Comparison of ENCODE assay signal across 9 cellular contexts in genomic region chr16:2926660-2927646, GRCh38. TPM values are rescaled to one million over a fixed set of nuclear protein-coding genes. Genes with fewer than 3 reads are reported as not detected.
DNase-seq lines count a peak whose midpoint lies in the region; ATAC-seq and TF ChIP-seq lines count a peak whose summit lies in the region.
"Had no signal": no experiment of that assay in that cellular context is flagged by ENCODE, and none has a peak within 500 bp of the region (broad histone marks: within the 10 kb centered on the region; RNA-seq: fewer than 3 reads in every experiment).

No MANE protein-coding gene starts in this region.

- H3K27me3 Mint-ChIP-seq in activated T-cell treated with anti-CD3 and anti-CD28 coated beads, Interleukin-2, amount 50 U/mL, for 72 hours (ENCODE audit: low read depth), result no peaks in the 10 kb centered on the region
- H3K27me3 Mint-ChIP-seq in nephron progenitor cell (ENCODE audit: low read depth, poor library complexity), result peaks cover 8% of the 10 kb centered on the region
- no peaks in the 10 kb centered on the region for H3K27me3 Mint-ChIP-seq in stimulated activated naive B cell treated with anti-CD40 and anti-IgM and Interleukin-4, amounts not matched to agents 10 μg/mL and 1 μg/mL and 100 μg/mL, for 72 hours

- H3K4me3 ChIP-seq in fibroblast of mammary gland (ENCODE audit: control insufficient read depth, low read depth, low read length), result peak overlapping the region; percentile 24

- TF ChIP-seq CTCF in GM12874 (IDR thresholded peaks at IDR 0.05; ENCODE audit: insufficient read depth, low read depth, low read length) (peak; percentile 88), fibroblast of mammary gland (conservative IDR thresholded peaks at IDR 0.05; ENCODE audit: control insufficient read depth, insufficient read depth, low read depth, low read length) (peak; percentile 81), nephron progenitor cell (IDR thresholded peaks at IDR 0.05) (peak; percentile 98)

- no peak overlapping the region for H3K27ac Mint-ChIP-seq in activated T-cell treated with anti-CD3 and anti-CD28 coated beads, Interleukin-2, amount 50 U/mL, for 72 hours
- H3K27ac Mint-ChIP-seq in nephron progenitor cell, result no peak overlapping the region
- H3K27ac Mint-ChIP-seq in stimulated activated naive B cell treated with anti-CD40 and anti-IgM and Interleukin-4, amounts not matched to agents 10 μg/mL and 1 μg/mL and 100 μg/mL, for 72 hours, result peak overlapping the region; percentile 4

- DNase-seq in M059J (ENCODE audit: low read depth) (peak; percentile 80), RPMI7951 (ENCODE audit: low read depth) (peak; percentile 79), fibroblast of mammary gland (ENCODE audit: low read depth) (peak; percentile 91), nephron progenitor cell (peak; percentile 87)
- peak; percentile 86 to 88 for DNase-seq in activated T-cell treated with anti-CD3 and anti-CD28 coated beads, Interleukin-2, amount 50 U/mL, for 72 hours
- peak; percentile 78 for DNase-seq in stimulated activated naive B cell treated with anti-CD40 and anti-IgM and Interleukin-4, amounts not matched to agents 10 μg/mL and 1 μg/mL and 100 μg/mL, for 72 hours

- peak overlapping the region in 1 of 2 donors; percentile 36 for H3K4me3 Mint-ChIP-seq in activated T-cell treated with anti-CD3 and anti-CD28 coated beads, Interleukin-2, amount 50 U/mL, for 72 hours
- H3K4me3 Mint-ChIP-seq in nephron progenitor cell, result no peak overlapping the region
- H3K4me3 Mint-ChIP-seq in stimulated activated naive B cell treated with anti-CD40 and anti-IgM and Interleukin-4, amounts not matched to agents 10 μg/mL and 1 μg/mL and 100 μg/mL, for 72 hours, result peak overlapping the region; percentile 62 to 64

- peaks cover 10% of the 10 kb centered on the region for H3K4me1 Mint-ChIP-seq in activated T-cell treated with anti-CD3 and anti-CD28 coated beads, Interleukin-2, amount 50 U/mL, for 72 hours (ENCODE audit: low read depth)
- peaks cover 11% of the 10 kb centered on the region for H3K4me1 Mint-ChIP-seq in nephron progenitor cell
- peaks cover 8 to 15% of the 10 kb centered on the region in 2 donors for H3K4me1 Mint-ChIP-seq in stimulated activated naive B cell treated with anti-CD40 and anti-IgM and Interleukin-4, amounts not matched to agents 10 μg/mL and 1 μg/mL and 100 μg/mL, for 72 hours

- no peaks in the 10 kb centered on the region for H3K9me3 Mint-ChIP-seq in activated T-cell treated with anti-CD3 and anti-CD28 coated beads, Interleukin-2, amount 50 U/mL, for 72 hours
- H3K9me3 Mint-ChIP-seq in nephron progenitor cell, result no peaks in the 10 kb centered on the region
- no peaks in the 10 kb centered on the region for H3K9me3 Mint-ChIP-seq in stimulated activated naive B cell treated with anti-CD40 and anti-IgM and Interleukin-4, amounts not matched to agents 10 μg/mL and 1 μg/mL and 100 μg/mL, for 72 hours

- ATAC-seq in activated T-cell treated with anti-CD3 and anti-CD28 coated beads, Interleukin-2, amount 50 U/mL, for 72 hours (replicated peaks in 1 of 2), result peak; percentile 99
- peak; percentile 99 to 100 for ATAC-seq in stimulated activated naive B cell treated with anti-CD40 and anti-IgM and Interleukin-4, amounts not matched to agents 10 μg/mL and 1 μg/mL and 100 μg/mL, for 72 hours (replicated peaks)
- no peak for ATAC-seq in GM21515 (IDR thresholded peaks at IDR 0.05; ENCODE audit: unreplicated experiment)

- H3K36me3 Mint-ChIP-seq in activated T-cell treated with anti-CD3 and anti-CD28 coated beads, Interleukin-2, amount 50 U/mL, for 72 hours (ENCODE audit: insufficient read depth in 2 of 2), result peaks cover 0 to 3% of the 10 kb centered on the region in 2 donors
- peaks cover 10% of the 10 kb centered on the region for H3K36me3 Mint-ChIP-seq in nephron progenitor cell (ENCODE audit: low read depth)
- H3K36me3 Mint-ChIP-seq in stimulated activated naive B cell treated with anti-CD40 and anti-IgM and Interleukin-4, amounts not matched to agents 10 μg/mL and 1 μg/mL and 100 μg/mL, for 72 hours, result peaks cover 14 to 18% of the 10 kb centered on the region in 2 donors

RNA-seq across cellular contexts. Expression of gene FLYWCH1, which starts 15.2 kb away (rescaled TPM):
- 27.0 and 34.0 TPM in 2 replicates for total RNA-seq in M059J (2014; rRNA removed; shearing (Covaris generic))
- total RNA-seq in RPMI7951 (2014; rRNA removed; shearing (Covaris generic)), result 7.9 and 13.5 TPM in 2 replicates
- 10 to 100 TPM; 68.5 to 76.4 TPM for total RNA-seq in activated T-cell treated with anti-CD3 and anti-CD28 coated beads, Interleukin-2, amount 50 U/mL, for 72 hours

RNA-seq across cellular contexts. Expression of gene KREMEN2, which starts 37.1 kb away (rescaled TPM):
- 2.1 and 6.3 TPM in 2 replicates for total RNA-seq in M059J (2014; rRNA removed; shearing (Covaris generic))
- total RNA-seq in RPMI7951 (2014; rRNA removed; shearing (Covaris generic)), result 0.24 and 0.49 TPM in 2 replicates
- under 1 TPM; 0.12 TPM for total RNA-seq in activated T-cell treated with anti-CD3 and anti-CD28 coated beads, Interleukin-2, amount 50 U/mL, for 72 hours
- total RNA-seq: subcutaneous adipose tissue had no signal

RNA-seq across cellular contexts. Expression of gene PAQR4, which starts 42.2 kb away (rescaled TPM):
- total RNA-seq in M059J (2014; rRNA removed; shearing (Covaris generic)), result 24.0 and 38.7 TPM in 2 replicates
- total RNA-seq in RPMI7951 (2014; rRNA removed; shearing (Covaris generic)), result 9.5 and 11.4 TPM in 2 replicates
- 10 to 100 TPM; 31.9 to 40.0 TPM for total RNA-seq in activated T-cell treated with anti-CD3 and anti-CD28 coated beads, Interleukin-2, amount 50 U/mL, for 72 hours

RNA-seq across cellular contexts. Expression of gene FLYWCH2, which starts 43.9 kb away (rescaled TPM):
- 97.4 and 112 TPM in 2 replicates for total RNA-seq in M059J (2014; rRNA removed; shearing (Covaris generic))
- 70.4 and 91.8 TPM in 2 replicates for total RNA-seq in RPMI7951 (2014; rRNA removed; shearing (Covaris generic))
- 10 to 100 TPM; 26.4 to 29.1 TPM for total RNA-seq in activated T-cell treated with anti-CD3 and anti-CD28 coated beads, Interleukin-2, amount 50 U/mL, for 72 hours

RNA-seq across cellular contexts. Expression of gene PKMYT1, which starts 53.3 kb away (rescaled TPM):
- total RNA-seq in M059J (2014; rRNA removed; shearing (Covaris generic)), result 47.4 and 57.5 TPM in 2 replicates
- 27.3 and 33.5 TPM in 2 replicates for total RNA-seq in RPMI7951 (2014; rRNA removed; shearing (Covaris generic))
- total RNA-seq in activated T-cell treated with anti-CD3 and anti-CD28 coated beads, Interleukin-2, amount 50 U/mL, for 72 hours, result 100 to 1,000 TPM in 1 of 2 donors, 10 to 100 TPM in 1; 96.1 to 112 TPM
